11 cellular contexts compared by ENCODE assay signal in genomic region chr17:66717680-66718079, GRCh38.
A peak's percentile ranks its signal among the peaks of the same experiment; 100 is the strongest.
DNase-seq lines count a peak whose midpoint lies in the region; ATAC-seq and TF ChIP-seq lines count a peak whose summit lies in the region.
"Had no signal": no experiment of that assay in that cellular context is flagged by ENCODE, and none has a peak within 500 bp of the region (broad histone marks: within the 10 kb centered on the region; RNA-seq: fewer than 3 reads in every experiment).

No MANE protein-coding gene starts in this region.

- TF ChIP-seq CTCF in tibial artery (IDR thresholded peaks at IDR 0.05) = no peak

- intact Hi-C loops in tibial artery (cut with DNase I; ENCODE audit: low total_unique reads) = loop anchor here (5.0 kb wide), 1 partner anchor 190 kb away; no protein-coding TSS in a partner anchor

- ATAC-seq in GM18508 (IDR thresholded peaks at IDR 0.05; ENCODE audit: insufficient read depth, unreplicated experiment) (peak; percentile 42), GM21576 (IDR thresholded peaks at IDR 0.05; ENCODE audit: unreplicated experiment) (peak; percentile 46)

- H3K4me1 ChIP-seq in tibial artery = no peaks in the 10 kb centered on the region

- H3K27me3 ChIP-seq in tibial artery = no peaks in the 10 kb centered on the region
- H3K27me3 ChIP-seq: cardiac muscle cell had no signal

- H3K36me3 ChIP-seq in tibial artery = no peaks in the 10 kb centered on the region
- H3K36me3 ChIP-seq: cardiac muscle cell had no signal

- no peak overlapping the region for H3K27ac ChIP-seq in tibial artery
- H3K27ac ChIP-seq: cardiac muscle cell had no signal

- DNase-seq in HT-29 (ENCODE audit: low spot score) (peak; percentile 37), iris pigment epithelial cell (ENCODE audit: low read depth) (peak; percentile 16), tibial artery (no peak), globus pallidus (ENCODE audit: low spot score) (no peak)
- DNase-seq in stimulated activated naive CD4-positive, alpha-beta T cell treated with Interleukin-2 at 50 U/mL for 16 hours (lab: John Stamatoyannopoulos, UW) = no peak
- no peak for DNase-seq in stimulated activated CD4-positive, alpha-beta T cell treated with anti-CD3 and anti-CD28 coated beads, Interleukin-2, amount 100 ng/mL, for 48 hours
- DNase-seq: stimulated activated CD8-positive, alpha-beta memory T cell treated with anti-CD3 and anti-CD28 coated beads, Interleukin-4, amount 100 ng/mL, for 48 hours; T-helper 1 cell had no signal

- H3K9me3 ChIP-seq in tibial artery = no peaks in the 10 kb centered on the region

- H3K4me3 ChIP-seq in tibial artery = no peak overlapping the region
- H3K4me3 ChIP-seq: cardiac muscle cell had no signal

Comparison
In these comparisons a context has a peak if more than half of its experiments do, and no peak if none do; other contexts are left out.
1. DNase-seq: peak in HT-29 (single experiment) and iris pigment epithelial cell (single experiment); none in stimulated activated naive CD4-positive, alpha-beta T cell treated with Interleukin-2 at 50 U/mL for 16 hours (single experiment), stimulated activated CD4-positive, alpha-beta T cell treated with anti-CD3 and anti-CD28 coated beads, Interleukin-2, amount 100 ng/mL, for 48 hours (0 of 2), tibial artery (0 of 2) and globus pallidus (single experiment).